11 cellular contexts compared by ENCODE assay signal in genomic region chr13:38539632-38540031, GRCh38.
"Had no signal": no experiment of that assay in that cellular context is flagged by ENCODE, and none has a peak within 500 bp of the region (broad histone marks: within the 10 kb centered on the region; RNA-seq: fewer than 3 reads in every experiment).

No MANE protein-coding gene starts in this region.

- FAIRE-seq: H1, H54 had no signal

- ATAC-seq: GM23338, HCT116 had no signal

- H3K36me3 ChIP-seq: HAP-1 had no signal

- DNase-seq: GM23248, GOT3, H7, H9, HCEC 1CT, HFFc6 had no signal

- H3K27ac ChIP-seq: GM23248 had no signal

- H3K4me2 ChIP-seq: GM23338 had no signal

- H3K9ac ChIP-seq: GM23248 had no signal

- H3K4me3 ChIP-seq: GM23248, GM23338, HAP-1 had no signal

- H3K9me3 ChIP-seq: HAP-1 had no signal

- H2AFZ ChIP-seq: GM23248, GM23338 had no signal
